In the genomic region with DNA sequence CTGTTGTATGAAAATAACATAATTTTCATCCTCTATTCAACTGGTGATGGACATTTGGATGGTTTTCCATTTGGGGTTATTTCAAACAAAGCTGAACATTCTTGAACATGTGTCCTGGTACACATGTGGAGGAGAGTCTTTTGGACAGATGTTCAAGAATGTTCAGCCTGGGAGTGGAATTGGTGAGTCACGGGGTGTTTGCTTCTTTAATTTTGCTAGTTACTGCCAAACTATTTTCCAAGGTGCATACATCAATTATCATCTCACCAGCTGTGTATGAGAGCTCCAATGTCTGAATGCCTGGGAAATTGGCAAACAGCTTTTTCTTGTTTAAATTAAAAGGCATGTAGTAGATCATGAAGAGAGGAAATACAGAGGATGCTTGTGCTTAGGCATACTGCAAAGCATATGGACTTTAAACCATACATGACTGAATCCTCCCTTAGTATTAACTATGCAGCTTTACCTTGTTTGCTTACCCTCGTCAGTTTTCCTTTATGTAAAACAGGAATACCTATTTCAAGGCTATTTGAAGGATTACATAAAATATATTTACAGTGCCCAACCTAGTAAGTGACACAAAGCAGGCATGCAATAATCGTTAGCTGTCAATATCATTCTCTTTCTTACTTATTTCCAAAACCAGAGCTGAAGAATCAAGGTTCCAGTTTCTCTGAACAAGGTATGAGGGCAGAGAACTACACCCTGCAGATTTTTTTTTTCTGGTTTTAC, we compare ENCODE assay signal across 23 cellular contexts.
A peak's percentile ranks its signal among the peaks of the same experiment; 100 is the strongest.
DNase-seq lines count a peak whose midpoint lies in the region; ATAC-seq, FAIRE-seq and TF ChIP-seq lines count a peak whose summit lies in the region.
"Had no signal": no experiment of that assay in that cellular context is flagged by ENCODE, and none has a peak within 500 bp of the region (broad histone marks: within the 10 kb centered on the region; RNA-seq: fewer than 3 reads in every experiment).

No MANE protein-coding gene starts in this region.

- H3K27ac ChIP-seq in HepG2 (ENCODE audit: extremely low read length, insufficient read depth, low read length) (peak overlapping the region; percentile 57), right lobe of liver (no peak overlapping the region)
- H3K27ac ChIP-seq: ascending aorta, esophagus muscularis mucosa, left lung, WERI-Rb-1 had no signal

- BruUV-seq in HepG2 (replicated peaks; lab: Mats Ljungman, UMichigan) = TSS peak; percentile 2

- H3K4me1 Mint-ChIP-seq in activated naive CD8-positive, alpha-beta T cell treated with anti-CD3 and anti-CD28 coated beads, Interleukin-2, amount 50 U/mL, for 24 hours = no peaks in the 10 kb centered on the region

- peak; percentile 83 for DNase-seq in HepG2 (ENCODE audit: low spot score)
- DNase-seq in right lobe of liver = no peak
- DNase-seq in adipocyte (ENCODE audit: low read depth) = peak; percentile 55
- peak; percentile 35 for DNase-seq in fibroblast of the conjunctiva (ENCODE audit: low read depth)
- DNase-seq in NCI-H748 (lab: John Stamatoyannopoulos, UW; ENCODE audit: unreplicated experiment) = no peak
- no peak for DNase-seq in activated naive CD8-positive, alpha-beta T cell treated with anti-CD3 and anti-CD28 coated beads, Interleukin-2, amount 50 U/mL, for 24 hours
- DNase-seq: activated CD8-positive, alpha-beta memory T cell treated with anti-CD3 and anti-CD28 coated beads for 24 hours; activated effector memory CD4-positive, alpha-beta T cell treated with Interleukin-2 at 50 U/mL for 16 hours; Calu3; GDM1; hippocampal formation; left lung; NCI-H187 treated with DMSO at 0.1 percent for 48 hours; NCI-H524 treated with DMSO at 0.1 percent for 48 hours; RPMI8226; stimulated activated naive CD4-positive, alpha-beta T cell; WERI-Rb-1 had no signal

- peak in 1 of 2 experiments; percentile 40; a peak in 1 of 4 replicates for TF ChIP-seq EP300 in HepG2 (IDR thresholded peaks at IDR 0.05; ENCODE audit: low read depth in 2 of 2, low read length in 2 of 2)
- TF ChIP-seq EP300 in HepG2 (CRISPR knock-in tag; IDR thresholded peaks at IDR 0.05; ENCODE audit: borderline replicate concordance) = no peak

- WGBS in HepG2 (ENCODE audit: low lambda C conversion rate) = 33% methylated on average over 3 of the region's 3 CpGs
- WGBS in right lobe of liver (ENCODE audit: insufficient coverage, low coverage, low lambda C conversion rate, missing lambda C conversion rate) = 89% methylated on average over 3 of the region's 3 CpGs

- H3K9me3 Mint-ChIP-seq in activated naive CD8-positive, alpha-beta T cell treated with anti-CD3 and anti-CD28 coated beads, Interleukin-2, amount 50 U/mL, for 24 hours = no peaks in the 10 kb centered on the region
- H3K9me3 Mint-ChIP-seq: dendritic cell treated with granulocyte-macrophage colony-stimulating factor and Interleukin-4, amounts not matched to agents 40 ng/mL and 50 ng/mL, for 4 days had no signal

- no peak overlapping the region for H3K27ac Mint-ChIP-seq in activated naive CD8-positive, alpha-beta T cell treated with anti-CD3 and anti-CD28 coated beads, Interleukin-2, amount 50 U/mL, for 24 hours
- H3K27ac Mint-ChIP-seq: dendritic cell treated with granulocyte-macrophage colony-stimulating factor and Interleukin-4, amounts not matched to agents 40 ng/mL and 50 ng/mL, for 4 days had no signal

- no peak overlapping the region for H3K4me3 Mint-ChIP-seq in activated naive CD8-positive, alpha-beta T cell treated with anti-CD3 and anti-CD28 coated beads, Interleukin-2, amount 50 U/mL, for 24 hours
- H3K4me3 Mint-ChIP-seq: dendritic cell treated with granulocyte-macrophage colony-stimulating factor and Interleukin-4, amounts not matched to agents 40 ng/mL and 50 ng/mL, for 4 days had no signal

- TF ChIP-seq RAD21 in HepG2 (CRISPR knock-in tag; IDR thresholded peaks at IDR 0.05) = no peak

- FAIRE-seq in HepG2 (lab: Jason Lieb, UNC) = peak; percentile 36
- FAIRE-seq: urothelium cell line had no signal

- CTCF ChIA-PET in HepG2 (lab: Yijun Ruan, JAX; ENCODE audit: low intra/inter-chr PET ratio, low total read pairs) = no interaction called here

- TF ChIP-seq CTCF in HepG2 (CRISPR knock-in tag; IDR thresholded peaks at IDR 0.05) = no peak
- no peak for TF ChIP-seq CTCF in right lobe of liver (IDR thresholded peaks at IDR 0.05)

- POLR2A ChIA-PET in HepG2 (lab: Yijun Ruan, JAX) = interaction anchor here (1.3 kb wide), 1 partner anchor 56 kb away, joined by 5 read pairs; no protein-coding TSS in a partner anchor

- peaks cover 1% of the 10 kb centered on the region for H3K79me2 ChIP-seq in HepG2 (ENCODE audit: insufficient read depth, low read length)

- no peak overlapping the region for H3K4me2 ChIP-seq in HepG2 (ENCODE audit: low read depth, low read length)

- no peaks in the 10 kb centered on the region for H3K9me3 ChIP-seq in HepG2 (ENCODE audit: low read length)
- no peaks in the 10 kb centered on the region for H3K9me3 ChIP-seq in right lobe of liver
- H3K9me3 ChIP-seq in adipocyte (ENCODE audit: control insufficient read depth, low read length) = peaks cover 8% of the 10 kb centered on the region
- H3K9me3 ChIP-seq: ascending aorta had no signal

- no peaks in the 10 kb centered on the region for H3K27me3 Mint-ChIP-seq in activated naive CD8-positive, alpha-beta T cell treated with anti-CD3 and anti-CD28 coated beads, Interleukin-2, amount 50 U/mL, for 24 hours
- H3K27me3 Mint-ChIP-seq: dendritic cell treated with granulocyte-macrophage colony-stimulating factor and Interleukin-4, amounts not matched to agents 40 ng/mL and 50 ng/mL, for 4 days had no signal

- H3K36me3 ChIP-seq in HepG2 (replicated peaks in 1 of 2; ENCODE audit: control insufficient read depth in 1 of 2, insufficient read depth in 2 of 2, low read length in 2 of 2) (peaks cover 16 to 53% of the 10 kb centered on the region in 2 experiments), right lobe of liver (peaks cover 0 to 54% (median 10%) of the 10 kb centered on the region in 4 donors), adipocyte (ENCODE audit: control insufficient read depth, insufficient read depth, low read length, severe bottlenecking) (peaks cover 44% of the 10 kb centered on the region)
- H3K36me3 ChIP-seq: WERI-Rb-1 had no signal

- no peak overlapping the region for H2AFZ ChIP-seq in HepG2 (ENCODE audit: low read length)

- ATAC-seq in HepG2 (peak; percentile 98), right lobe of liver (no peak), HG03432 (IDR thresholded peaks at IDR 0.05; ENCODE audit: unreplicated experiment) (no peak), GM21723 (IDR thresholded peaks at IDR 0.05; ENCODE audit: unreplicated experiment) (no peak)
- ATAC-seq in activated naive CD8-positive, alpha-beta T cell treated with anti-CD3 and anti-CD28 coated beads, Interleukin-2, amount 50 U/mL, for 24 hours = no peak
- ATAC-seq: left lung had no signal

- H3K27me3 ChIP-seq in HepG2 (ENCODE audit: control insufficient read depth in 1 of 2, insufficient read depth in 2 of 2, low read length in 2 of 2) (no peaks in the 10 kb centered on the region), right lobe of liver (no peaks in the 10 kb centered on the region), adipocyte (replicated peaks; ENCODE audit: control insufficient read depth, insufficient read depth, low read length) (no peaks in the 10 kb centered on the region)
- H3K27me3 ChIP-seq: ascending aorta, esophagus muscularis mucosa, left lung had no signal

- peaks cover 57% of the 10 kb centered on the region for H3K36me3 Mint-ChIP-seq in activated naive CD8-positive, alpha-beta T cell treated with anti-CD3 and anti-CD28 coated beads, Interleukin-2, amount 50 U/mL, for 24 hours (ENCODE audit: low read depth)

- H3K4me1 ChIP-seq in HepG2 (ENCODE audit: insufficient read depth, low read length) = peaks cover 22% of the 10 kb centered on the region
- no peaks in the 10 kb centered on the region for H3K4me1 ChIP-seq in right lobe of liver
- no peaks in the 10 kb centered on the region for H3K4me1 ChIP-seq in adipocyte (ENCODE audit: control insufficient read depth, insufficient read depth, low read length)
- H3K4me1 ChIP-seq: ascending aorta, esophagus muscularis mucosa, left lung had no signal

- no peak overlapping the region for H3K4me3 ChIP-seq in HepG2 (replicated peaks in 1 of 3; ENCODE audit: insufficient read depth in 1 of 3, low read depth in 2 of 3, low read length in 3 of 3)
- no peak overlapping the region for H3K4me3 ChIP-seq in right lobe of liver
- H3K4me3 ChIP-seq in adipocyte (ENCODE audit: low read length) = no peak overlapping the region
- H3K4me3 ChIP-seq: ascending aorta, esophagus muscularis mucosa, left lung had no signal

- H4K20me1 ChIP-seq in HepG2 (ENCODE audit: insufficient read depth, low read length) = no peaks in the 10 kb centered on the region; the same call in 1 of the 2 replicates

- in situ Hi-C loops in HepG2 (cut with HindIII; ENCODE audit: extremely low pct_ligation_motif_present, low pct_unique_long_range_greater_than_20kb) = no loop called here

- intact Hi-C loops in HepG2 (cut with micrococcal nuclease; ENCODE audit: unreplicated experiment) = no loop called here
- intact Hi-C loops in right lobe of liver (cut with DNase I) = no loop called here

- no peak for TF ChIP-seq POLR2A in HepG2 (IDR thresholded peaks at IDR 0.05; ENCODE audit: insufficient read depth in 1 of 2, low read depth in 2 of 2, low read length in 2 of 2)
- TF ChIP-seq POLR2A in right lobe of liver (IDR thresholded peaks at IDR 0.05) = no peak

- H3K9ac ChIP-seq in HepG2 (ENCODE audit: insufficient read depth, low read depth, low read length) (no peak overlapping the region), adipocyte (ENCODE audit: low read length) (no peak overlapping the region)

TF ChIP-seq in HepG2, 621 proteins besides CTCF, POLR2A, EP300 and RAD21 (continues in another document):
- TF ChIP-seq BRD4 (CRISPR knock-in tag; IDR thresholded peaks at IDR 0.05) (no peak), ZSCAN12 (CRISPR knock-in tag; IDR thresholded peaks at IDR 0.05) (no peak), SAFB2 (CRISPR knock-in tag; IDR thresholded peaks at IDR 0.05; ENCODE audit: borderline replicate concordance, low read depth) (no peak), ERF (CRISPR knock-in tag; IDR thresholded peaks at IDR 0.05) (0 out of 2 replicates have a peak, but pooled peaks have one; percentile 15), ZNF329 (CRISPR knock-in tag; IDR thresholded peaks at IDR 0.05; ENCODE audit: low read depth) (no peak), ZBTB20 (CRISPR knock-in tag; IDR thresholded peaks at IDR 0.05; ENCODE audit: borderline replicate concordance, low read depth) (peak; percentile 78; the same call in 1 of the 2 replicates), ZNF543 (CRISPR knock-in tag; IDR thresholded peaks at IDR 0.05) (no peak), ZBTB38 (CRISPR knock-in tag; IDR thresholded peaks at IDR 0.05) (no peak)
- TF ChIP-seq, protein P1, sequence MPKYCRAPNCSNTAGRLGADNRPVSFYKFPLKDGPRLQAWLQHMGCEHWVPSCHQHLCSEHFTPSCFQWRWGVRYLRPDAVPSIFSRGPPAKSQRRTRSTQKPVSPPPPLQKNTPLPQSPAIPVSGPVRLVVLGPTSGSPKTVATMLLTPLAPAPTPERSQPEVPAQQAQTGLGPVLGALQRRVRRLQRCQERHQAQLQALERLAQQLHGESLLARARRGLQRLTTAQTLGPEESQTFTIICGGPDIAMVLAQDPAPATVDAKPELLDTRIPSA (CRISPR knock-in tag; IDR thresholded peaks at IDR 0.05; ENCODE audit: borderline replicate concordance) = no peak

Comparison
In these comparisons a context has a peak if more than half of its experiments do, and no peak if none do; other contexts are left out.
1. DNase-seq: peak in HepG2 (single experiment), adipocyte (single experiment) and fibroblast of the conjunctiva (single experiment); none in right lobe of liver (0 of 3), NCI-H748 (single experiment) and activated naive CD8-positive, alpha-beta T cell treated with anti-CD3 and anti-CD28 coated beads, Interleukin-2, amount 50 U/mL, for 24 hours (single experiment).